ENCODE assay signal across 8 cellular contexts in the genomic region with DNA sequence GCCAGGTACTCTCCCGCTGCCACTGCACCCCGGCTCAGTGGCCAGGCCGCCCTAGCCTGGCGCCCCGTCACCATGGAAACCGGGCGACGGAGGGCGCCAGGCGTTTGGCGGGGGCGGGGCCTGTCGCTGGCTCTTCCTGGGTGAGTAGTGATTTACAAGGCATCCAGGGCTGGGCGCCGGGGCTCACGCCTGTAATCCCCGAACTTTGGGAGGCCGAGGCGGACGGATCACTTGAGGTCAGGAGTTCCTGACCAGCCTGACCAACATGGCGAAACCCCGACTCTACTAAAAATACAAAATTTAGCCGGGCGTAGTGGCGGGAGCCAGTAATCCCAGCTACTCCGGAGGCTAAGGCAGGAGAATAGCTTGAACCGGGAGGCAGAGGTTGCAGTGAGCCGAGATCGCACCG. TPM values are rescaled to one million over a fixed set of nuclear protein-coding genes. Genes with fewer than 3 reads are reported as not detected.
DNase-seq lines count a peak whose midpoint lies in the region; ATAC-seq, FAIRE-seq and TF ChIP-seq lines count a peak whose summit lies in the region.
"Not testable (repeated sequence)": the region's sequence is repeated elsewhere in the genome, so short reads cannot be mapped to it uniquely, and the experiment has no call there.

Gene CCDC74B (minus strand): TSS at position 107 of the 409 bp plus-strand sequence. CDS start 116 bp downstream, outside the sequence.

- not testable (repeated sequence) for TF ChIP-seq POLR2A in vagina (IDR thresholded peaks at IDR 0.05)

- H3K4me1 Mint-ChIP-seq in astrocyte (ENCODE audit: low read depth, unreplicated experiment), result not testable (repeated sequence)

- 6% methylated on average over 27 of the region's 30 CpGs for WGBS in hepatocyte (ENCODE audit: low lambda C conversion rate, missing lambda C conversion rate)

- not testable (repeated sequence) for H3K27me3 Mint-ChIP-seq in astrocyte (ENCODE audit: low read depth, unreplicated experiment)

- not testable (repeated sequence) for H3K9me2 ChIP-seq in hepatocyte (replicated peaks; ENCODE audit: insufficient read depth)

- H3K79me2 ChIP-seq in astrocyte (ENCODE audit: insufficient read depth, low read length); hepatocyte: not testable (repeated sequence)

- not testable (repeated sequence) for H3K9me3 ChIP-seq in astrocyte (ENCODE audit: insufficient read depth, low read depth, low read length); hepatocyte (ENCODE audit: low read depth); vagina

- not testable (repeated sequence) for H3K27ac ChIP-seq in astrocyte (ENCODE audit: low read depth, low read length); vagina
- peak within 1 kb of the TSS; percentile 16 for H3K27ac ChIP-seq in hepatocyte

- peak within 1 kb of the TSS; percentile 26 for H3K27ac Mint-ChIP-seq in astrocyte (ENCODE audit: unreplicated experiment)

- H4K20me1 ChIP-seq in astrocyte (ENCODE audit: insufficient read depth, low read length); hepatocyte (ENCODE audit: insufficient read depth, poor library complexity, severe bottlenecking): not testable (repeated sequence)

- not testable (repeated sequence) for H3K36me3 ChIP-seq in astrocyte (ENCODE audit: insufficient read depth, low read length); hepatocyte (replicated peaks; ENCODE audit: insufficient read depth, low read depth); vagina

- H3K27me3 ChIP-seq in astrocyte (ENCODE audit: insufficient read depth, low read length); hepatocyte; vagina: not testable (repeated sequence)

- peak; percentile 92 for ATAC-seq in GM18519 (IDR thresholded peaks at IDR 0.05; ENCODE audit: low FRiP score, unreplicated experiment)
- ATAC-seq in HG02870 (IDR thresholded peaks at IDR 0.05; ENCODE audit: unreplicated experiment), result peak; percentile 79
- ATAC-seq in sciatic nerve, result peak; percentile 91

- peak; percentile 47 for DNase-seq in NCI-H1694 (lab: John Stamatoyannopoulos, UW)
- peak; percentile 47 for DNase-seq in T1000 (lab: John Stamatoyannopoulos, UW)
- not testable (repeated sequence) for DNase-seq in astrocyte (ENCODE audit: low read depth); vagina (ENCODE audit: extremely low spot score in 2 of 2)
- peak; percentile 74 for DNase-seq in hepatocyte (ENCODE audit: low spot score)
- peak; percentile 68 for DNase-seq in sciatic nerve (ENCODE audit: low spot score)

- H3K36me3 Mint-ChIP-seq in astrocyte (ENCODE audit: low read depth, unreplicated experiment), result not testable (repeated sequence)

- H3K4me2 ChIP-seq in astrocyte (ENCODE audit: low read length), result peak within 1 kb of the TSS; percentile 80
- peak within 1 kb of the TSS; percentile 93 for H3K4me2 ChIP-seq in hepatocyte

- not testable (repeated sequence) for H3K9ac ChIP-seq in astrocyte (ENCODE audit: low read length)

- peak within 1 kb of the TSS; percentile 88 for H3K4me3 Mint-ChIP-seq in astrocyte (ENCODE audit: unreplicated experiment)

- H3K4me3 ChIP-seq in astrocyte (ENCODE audit: insufficient read depth, low read depth, low read length) (peak within 1 kb of the TSS; percentile 33), hepatocyte (peak within 1 kb of the TSS; percentile 61), vagina (peak within 1 kb of the TSS; percentile 37 to 44)

- peak within 1 kb of the TSS; percentile 51 for H2AFZ ChIP-seq in astrocyte (ENCODE audit: low read depth, low read length)
- H2AFZ ChIP-seq in hepatocyte, result peak within 1 kb of the TSS; percentile 68

- intact Hi-C loops in sciatic nerve (cut with DNase I); vagina (cut with DNase I): not testable (repeated sequence)

- H3K4me1 ChIP-seq in astrocyte (ENCODE audit: insufficient read depth, low read length); hepatocyte (ENCODE audit: insufficient read depth); vagina: not testable (repeated sequence)

- not testable (repeated sequence) for TF ChIP-seq CTCF in astrocyte (IDR thresholded peaks at IDR 0.05; ENCODE audit: insufficient read depth, low read depth, low read length); hepatocyte (IDR thresholded peaks at IDR 0.05; ENCODE audit: poor library complexity); vagina (IDR thresholded peaks at IDR 0.05)

- FAIRE-seq in astrocyte (lab: Jason Lieb, UNC), result not testable (repeated sequence)

- not testable (repeated sequence) for H3K9me3 Mint-ChIP-seq in astrocyte (ENCODE audit: unreplicated experiment)

RNA-seq across cellular contexts. Expression of gene CCDC74B, which starts in this region (rescaled TPM):
- 3.0 and 3.7 TPM in 2 replicates for total RNA-seq in astrocyte
- 0.32 and 3.8 TPM in 2 replicates for total RNA-seq in hepatocyte
- 5.0 and 5.3 TPM in 2 replicates for polyA plus RNA-seq in hepatocyte
- total RNA-seq in sciatic nerve, result 7.5 TPM
- 10.3 TPM for total RNA-seq in vagina
